In the genomic region with DNA sequence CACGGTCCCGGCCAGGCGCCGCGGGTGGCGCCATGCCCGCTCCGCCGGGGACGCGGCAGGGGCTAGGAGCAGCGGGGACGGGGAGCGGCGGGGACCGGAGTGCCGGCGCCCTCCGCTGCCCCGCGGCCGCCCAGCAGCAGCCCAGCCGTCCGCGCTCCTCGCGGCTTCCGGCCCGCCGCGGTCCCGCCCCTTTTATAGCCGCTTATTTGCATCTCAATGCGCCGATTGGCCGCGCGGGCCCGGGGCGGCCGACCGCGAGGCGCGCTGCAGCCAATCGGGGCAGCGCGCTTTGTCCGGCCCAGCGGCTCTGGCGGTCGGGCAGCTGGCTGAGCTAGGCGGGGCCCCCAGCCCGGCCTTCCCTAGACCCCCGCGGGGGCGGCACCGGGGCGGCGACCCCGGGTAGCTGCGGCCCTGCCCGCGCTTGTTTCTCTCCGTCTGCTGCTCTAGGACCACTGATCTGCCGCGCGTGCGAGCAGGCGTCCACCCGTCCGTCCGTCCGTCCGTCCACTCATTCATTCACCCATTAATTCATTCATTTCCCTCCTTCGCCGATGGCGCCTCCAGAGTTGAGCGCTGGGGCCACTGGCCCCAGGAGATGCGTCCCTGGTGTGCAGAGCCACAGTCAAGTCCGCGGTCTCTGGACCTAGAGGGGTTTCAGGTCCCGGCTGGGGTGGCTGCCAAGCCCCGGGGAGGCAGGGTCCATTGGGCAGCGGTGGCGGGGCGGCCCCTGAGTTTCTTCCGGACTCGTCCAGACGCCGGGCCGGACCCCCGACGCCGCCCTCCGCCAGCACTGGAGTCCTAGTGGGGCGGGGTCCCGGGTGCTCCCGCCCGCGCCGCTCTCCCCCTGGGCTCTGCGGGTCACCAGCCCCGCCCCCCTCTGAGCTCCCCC, we compare ENCODE assay signal across 1 cellular context.
A peak's percentile ranks its signal among the peaks of the same experiment; 100 is the strongest.
TF ChIP-seq lines count a peak whose summit lies in the region.

A gene with protein sequence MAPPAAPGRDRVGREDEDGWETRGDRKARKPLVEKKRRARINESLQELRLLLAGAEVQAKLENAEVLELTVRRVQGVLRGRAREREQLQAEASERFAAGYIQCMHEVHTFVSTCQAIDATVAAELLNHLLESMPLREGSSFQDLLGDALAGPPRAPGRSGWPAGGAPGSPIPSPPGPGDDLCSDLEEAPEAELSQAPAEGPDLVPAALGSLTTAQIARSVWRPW (minus strand): TSS at position 167 of the 889 bp plus-strand sequence. CDS start 133 bp downstream, at position 34.

TF ChIP-seq in HepG2, 621 proteins besides CTCF, POLR2A, EP300 and RAD21 (continued from another document and continues in another):
- peak; percentile 63; the same call in 1 of the 2 replicates for TF ChIP-seq ZBTB25 (CRISPR knock-in tag; IDR thresholded peaks at IDR 0.05)
- no peak for TF ChIP-seq FOXK1 (CRISPR knock-in tag; IDR thresholded peaks at IDR 0.05; ENCODE audit: borderline replicate concordance, low read depth)
- TF ChIP-seq ZNF225 (CRISPR knock-in tag; IDR thresholded peaks at IDR 0.05): no peak
- no peak for TF ChIP-seq EZH2 (conservative IDR thresholded peaks at IDR 0.05; ENCODE audit: low read depth, low read length)
- no peak for TF ChIP-seq YEATS4 (CRISPR knock-in tag; IDR thresholded peaks at IDR 0.05; ENCODE audit: borderline replicate concordance)
- TF ChIP-seq HIVEP1 (CRISPR knock-in tag; IDR thresholded peaks at IDR 0.05): peak; percentile 42; the same call in 1 of the 2 replicates
- no peak; the same call in 1 of the 2 replicates for TF ChIP-seq SATB2 (CRISPR knock-in tag; IDR thresholded peaks at IDR 0.05)
- peak; percentile 78; the same call in 1 of the 2 replicates for TF ChIP-seq NFKB2 (CRISPR knock-in tag; IDR thresholded peaks at IDR 0.05; ENCODE audit: borderline replicate concordance)
- no peak for TF ChIP-seq ATF2 (CRISPR knock-in tag; IDR thresholded peaks at IDR 0.05)
- peak; percentile 83 for TF ChIP-seq HNRNPK (IDR thresholded peaks at IDR 0.05; ENCODE audit: low read depth, low read length, poor library complexity, severe bottlenecking)
- TF ChIP-seq ZSCAN22 (CRISPR knock-in tag; IDR thresholded peaks at IDR 0.05): no peak
- TF ChIP-seq ZNF44 (CRISPR knock-in tag; IDR thresholded peaks at IDR 0.05): no peak
- TF ChIP-seq SPEN (CRISPR knock-in tag; IDR thresholded peaks at IDR 0.05; ENCODE audit: low read depth): no peak
- 0 out of 2 replicates have a peak, but pooled peaks have one; percentile 29 for TF ChIP-seq ZNF121 (CRISPR knock-in tag; IDR thresholded peaks at IDR 0.05)
- TF ChIP-seq MAX (IDR thresholded peaks at IDR 0.05): peak; percentile 77
- TF ChIP-seq HNF4A (CRISPR knock-in tag; IDR thresholded peaks at IDR 0.05): no peak
- TF ChIP-seq MTA1 (CRISPR knock-in tag; IDR thresholded peaks at IDR 0.05; ENCODE audit: borderline replicate concordance): 0 out of 2 replicates have a peak, but pooled peaks have one; percentile 49
- no peak for TF ChIP-seq ZNF224 (CRISPR knock-in tag; IDR thresholded peaks at IDR 0.05)
- no peak for TF ChIP-seq U2AF1 (optimal IDR thresholded peaks at IDR 0.05; ENCODE audit: low read depth, low read length)
- no peak for TF ChIP-seq MZF1 (CRISPR knock-in tag; IDR thresholded peaks at IDR 0.05; ENCODE audit: borderline replicate concordance)
- TF ChIP-seq, protein P1, sequence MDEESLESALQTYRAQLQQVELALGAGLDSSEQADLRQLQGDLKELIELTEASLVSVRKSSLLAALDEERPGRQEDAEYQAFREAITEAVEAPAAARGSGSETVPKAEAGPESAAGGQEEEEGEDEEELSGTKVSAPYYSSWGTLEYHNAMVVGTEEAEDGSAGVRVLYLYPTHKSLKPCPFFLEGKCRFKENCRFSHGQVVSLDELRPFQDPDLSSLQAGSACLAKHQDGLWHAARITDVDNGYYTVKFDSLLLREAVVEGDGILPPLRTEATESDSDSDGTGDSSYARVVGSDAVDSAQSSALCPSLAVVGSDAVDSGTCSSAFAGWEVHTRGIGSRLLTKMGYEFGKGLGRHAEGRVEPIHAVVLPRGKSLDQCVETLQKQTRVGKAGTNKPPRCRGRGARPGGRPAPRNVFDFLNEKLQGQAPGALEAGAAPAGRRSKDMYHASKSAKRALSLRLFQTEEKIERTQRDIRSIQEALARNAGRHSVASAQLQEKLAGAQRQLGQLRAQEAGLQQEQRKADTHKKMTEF (CRISPR knock-in tag; IDR thresholded peaks at IDR 0.05): no peak
- no peak; the same call in 1 of the 2 replicates for TF ChIP-seq MED13 (CRISPR knock-in tag; IDR thresholded peaks at IDR 0.05)
- no peak for TF ChIP-seq CCDC6 (CRISPR knock-in tag; IDR thresholded peaks at IDR 0.05)
- no peak for TF ChIP-seq ZNF577 (CRISPR knock-in tag; IDR thresholded peaks at IDR 0.05; ENCODE audit: borderline replicate concordance, low read depth)
- TF ChIP-seq, protein P2, sequence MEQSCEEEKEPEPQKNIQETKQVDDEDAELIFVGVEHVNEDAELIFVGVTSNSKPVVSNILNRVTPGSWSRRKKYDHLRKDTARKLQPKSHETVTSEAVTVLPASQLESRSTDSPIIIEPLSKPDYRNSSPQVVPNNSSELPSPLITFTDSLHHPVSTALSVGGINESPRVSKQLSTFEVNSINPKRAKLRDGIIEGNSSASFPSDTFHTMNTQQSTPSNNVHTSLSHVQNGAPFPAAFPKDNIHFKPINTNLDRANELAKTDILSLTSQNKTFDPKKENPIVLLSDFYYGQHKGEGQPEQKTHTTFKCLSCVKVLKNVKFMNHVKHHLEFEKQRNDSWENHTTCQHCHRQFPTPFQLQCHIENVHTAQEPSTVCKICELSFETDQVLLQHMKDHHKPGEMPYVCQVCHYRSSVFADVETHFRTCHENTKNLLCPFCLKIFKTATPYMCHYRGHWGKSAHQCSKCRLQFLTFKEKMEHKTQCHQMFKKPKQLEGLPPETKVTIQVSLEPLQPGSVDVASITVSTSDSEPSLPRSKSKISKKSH (CRISPR knock-in tag; IDR thresholded peaks at IDR 0.05; ENCODE audit: borderline replicate concordance): peak; percentile 79; the same call in 1 of the 2 replicates
- peak; percentile 49; the same call in 1 of the 2 replicates for TF ChIP-seq MXD4 (CRISPR knock-in tag; IDR thresholded peaks at IDR 0.05)
- TF ChIP-seq ZNF543 (CRISPR knock-in tag; IDR thresholded peaks at IDR 0.05): no peak
- TF ChIP-seq PLRG1 (conservative IDR thresholded peaks at IDR 0.05): no peak
- TF ChIP-seq ZNF816 (CRISPR knock-in tag; IDR thresholded peaks at IDR 0.05; ENCODE audit: borderline replicate concordance): no peak
- no peak for TF ChIP-seq GATAD1 (CRISPR knock-in tag; IDR thresholded peaks at IDR 0.05)
- TF ChIP-seq ZNF430 (CRISPR knock-in tag; IDR thresholded peaks at IDR 0.05): peak; percentile 76; the same call in 1 of the 2 replicates
- TF ChIP-seq, protein P3, sequence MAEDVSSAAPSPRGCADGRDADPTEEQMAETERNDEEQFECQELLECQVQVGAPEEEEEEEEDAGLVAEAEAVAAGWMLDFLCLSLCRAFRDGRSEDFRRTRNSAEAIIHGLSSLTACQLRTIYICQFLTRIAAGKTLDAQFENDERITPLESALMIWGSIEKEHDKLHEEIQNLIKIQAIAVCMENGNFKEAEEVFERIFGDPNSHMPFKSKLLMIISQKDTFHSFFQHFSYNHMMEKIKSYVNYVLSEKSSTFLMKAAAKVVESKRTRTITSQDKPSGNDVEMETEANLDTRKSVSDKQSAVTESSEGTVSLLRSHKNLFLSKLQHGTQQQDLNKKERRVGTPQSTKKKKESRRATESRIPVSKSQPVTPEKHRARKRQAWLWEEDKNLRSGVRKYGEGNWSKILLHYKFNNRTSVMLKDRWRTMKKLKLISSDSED (CRISPR knock-in tag; IDR thresholded peaks at IDR 0.05): no peak
- no peak for TF ChIP-seq ZNF354B (CRISPR knock-in tag; IDR thresholded peaks at IDR 0.05)
- TF ChIP-seq, protein P4, sequence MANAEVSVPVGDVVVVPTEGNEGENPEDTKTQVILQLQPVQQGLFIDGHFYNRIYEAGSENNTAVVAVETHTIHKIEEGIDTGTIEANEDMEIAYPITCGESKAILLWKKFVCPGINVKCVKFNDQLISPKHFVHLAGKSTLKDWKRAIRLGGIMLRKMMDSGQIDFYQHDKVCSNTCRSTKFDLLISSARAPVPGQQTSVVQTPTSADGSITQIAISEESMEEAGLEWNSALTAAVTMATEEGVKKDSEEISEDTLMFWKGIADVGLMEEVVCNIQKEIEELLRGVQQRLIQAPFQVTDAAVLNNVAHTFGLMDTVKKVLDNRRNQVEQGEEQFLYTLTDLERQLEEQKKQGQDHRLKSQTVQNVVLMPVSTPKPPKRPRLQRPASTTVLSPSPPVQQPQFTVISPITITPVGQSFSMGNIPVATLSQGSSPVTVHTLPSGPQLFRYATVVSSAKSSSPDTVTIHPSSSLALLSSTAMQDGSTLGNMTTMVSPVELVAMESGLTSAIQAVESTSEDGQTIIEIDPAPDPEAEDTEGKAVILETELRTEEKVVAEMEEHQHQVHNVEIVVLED (CRISPR knock-in tag; IDR thresholded peaks at IDR 0.05; ENCODE audit: borderline replicate concordance): peak; percentile 13; the same call in 1 of the 2 replicates
- no peak for TF ChIP-seq SOX13 (IDR thresholded peaks at IDR 0.05)
- TF ChIP-seq SOX13 (CRISPR knock-in tag; conservative IDR thresholded peaks at IDR 0.05 in 1 of 2, IDR thresholded peaks at IDR 0.05 in 1 of 2): no peak
- no peak for TF ChIP-seq ZKSCAN1 (IDR thresholded peaks at IDR 0.05; ENCODE audit: low read length)
- TF ChIP-seq TARDBP (CRISPR knock-in tag; IDR thresholded peaks at IDR 0.05): no peak
- no peak for TF ChIP-seq MIER2 (CRISPR knock-in tag; IDR thresholded peaks at IDR 0.05)
- no peak for TF ChIP-seq TBL1XR1 (IDR thresholded peaks at IDR 0.05; ENCODE audit: borderline replicate concordance, low read length, partially characterized antibody)
- TF ChIP-seq HHEX (CRISPR knock-in tag; IDR thresholded peaks at IDR 0.05): no peak
- TF ChIP-seq GFI1 (CRISPR knock-in tag; IDR thresholded peaks at IDR 0.05; ENCODE audit: borderline replicate concordance): peak; percentile 40; the same call in 1 of the 2 replicates
- TF ChIP-seq MEF2D (CRISPR knock-in tag; IDR thresholded peaks at IDR 0.05): no peak
- TF ChIP-seq, protein P5, sequence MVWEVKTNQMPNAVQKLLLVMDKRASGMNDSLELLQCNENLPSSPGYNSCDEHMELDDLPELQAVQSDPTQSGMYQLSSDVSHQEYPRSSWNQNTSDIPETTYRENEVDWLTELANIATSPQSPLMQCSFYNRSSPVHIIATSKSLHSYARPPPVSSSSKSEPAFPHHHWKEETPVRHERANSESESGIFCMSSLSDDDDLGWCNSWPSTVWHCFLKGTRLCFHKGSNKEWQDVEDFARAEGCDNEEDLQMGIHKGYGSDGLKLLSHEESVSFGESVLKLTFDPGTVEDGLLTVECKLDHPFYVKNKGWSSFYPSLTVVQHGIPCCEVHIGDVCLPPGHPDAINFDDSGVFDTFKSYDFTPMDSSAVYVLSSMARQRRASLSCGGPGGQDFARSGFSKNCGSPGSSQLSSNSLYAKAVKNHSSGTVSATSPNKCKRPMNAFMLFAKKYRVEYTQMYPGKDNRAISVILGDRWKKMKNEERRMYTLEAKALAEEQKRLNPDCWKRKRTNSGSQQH (CRISPR knock-in tag; IDR thresholded peaks at IDR 0.05; ENCODE audit: low read depth): no peak; the same call in 1 of the 2 replicates
- peak; percentile 77 for TF ChIP-seq SAP130 (CRISPR knock-in tag; IDR thresholded peaks at IDR 0.05; ENCODE audit: low read depth)
- TF ChIP-seq ZNF788 (CRISPR knock-in tag; IDR thresholded peaks at IDR 0.05; ENCODE audit: borderline replicate concordance): 0 out of 2 replicates have a peak, but pooled peaks have one; percentile 71
- TF ChIP-seq RELA (CRISPR knock-in tag; IDR thresholded peaks at IDR 0.05): no peak
- TF ChIP-seq NR3C1 (CRISPR knock-in tag; IDR thresholded peaks at IDR 0.05): no peak
- TF ChIP-seq ZZZ3 (CRISPR knock-in tag; IDR thresholded peaks at IDR 0.05; ENCODE audit: borderline replicate concordance): no peak
- no peak for TF ChIP-seq FLYWCH1 (CRISPR knock-in tag; IDR thresholded peaks at IDR 0.05)
- TF ChIP-seq ZSCAN21 (CRISPR knock-in tag; IDR thresholded peaks at IDR 0.05; ENCODE audit: borderline replicate concordance): peak; percentile 89; the same call in 1 of the 2 replicates
- TF ChIP-seq ZNF570 (CRISPR knock-in tag; IDR thresholded peaks at IDR 0.05; ENCODE audit: borderline replicate concordance): no peak
- no peak for TF ChIP-seq ZNF260 (CRISPR knock-in tag; IDR thresholded peaks at IDR 0.05; ENCODE audit: borderline replicate concordance, low read depth)
- TF ChIP-seq YEATS2 (CRISPR knock-in tag; IDR thresholded peaks at IDR 0.05; ENCODE audit: borderline replicate concordance): no peak
- peak; percentile 61 for TF ChIP-seq MED1 (CRISPR knock-in tag; IDR thresholded peaks at IDR 0.05)
- no peak for TF ChIP-seq HNRNPL (IDR thresholded peaks at IDR 0.05; ENCODE audit: low read depth, low read length)
- TF ChIP-seq AGO2 (optimal IDR thresholded peaks at IDR 0.05; ENCODE audit: low read depth, low read length): peak; percentile 6
- TF ChIP-seq, protein P6, sequence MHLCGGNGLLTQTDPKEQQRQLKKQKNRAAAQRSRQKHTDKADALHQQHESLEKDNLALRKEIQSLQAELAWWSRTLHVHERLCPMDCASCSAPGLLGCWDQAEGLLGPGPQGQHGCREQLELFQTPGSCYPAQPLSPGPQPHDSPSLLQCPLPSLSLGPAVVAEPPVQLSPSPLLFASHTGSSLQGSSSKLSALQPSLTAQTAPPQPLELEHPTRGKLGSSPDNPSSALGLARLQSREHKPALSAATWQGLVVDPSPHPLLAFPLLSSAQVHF (CRISPR knock-in tag; IDR thresholded peaks at IDR 0.05): 0 out of 2 replicates have a peak, but pooled peaks have one; percentile 13
- peak; percentile 75; the same call in 1 of the 2 replicates for TF ChIP-seq ZNF451 (CRISPR knock-in tag; IDR thresholded peaks at IDR 0.05)
- no peak; the same call in 1 of the 2 replicates for TF ChIP-seq KDM3A (CRISPR knock-in tag; IDR thresholded peaks at IDR 0.05; ENCODE audit: low read depth)
- 0 out of 2 replicates have a peak, but pooled peaks have one; percentile 66 for TF ChIP-seq ZNF749 (CRISPR knock-in tag; IDR thresholded peaks at IDR 0.05; ENCODE audit: borderline replicate concordance)
